In genomic region chr11:1460396-1460795, GRCh38 we compare ENCODE assay signal across 16 cellular contexts. TPM values are rescaled to one million over a fixed set of nuclear protein-coding genes. Genes with fewer than 3 reads are reported as not detected.
DNase-seq lines count a peak whose midpoint lies in the region; ATAC-seq, FAIRE-seq and TF ChIP-seq lines count a peak whose summit lies in the region.
"Had no signal": no experiment of that assay in that cellular context is flagged by ENCODE, and none has a peak within 500 bp of the region (broad histone marks: within the 10 kb centered on the region; RNA-seq: fewer than 3 reads in every experiment).

No MANE protein-coding gene starts in this region.

- no peak overlapping the region for H3K9ac ChIP-seq in kidney (ENCODE audit: low read length in 2 of 2)
- H3K9ac ChIP-seq in rectal smooth muscle tissue (ENCODE audit: low read length), result no peak overlapping the region

- FAIRE-seq in kidney (lab: Jason Lieb, UNC), result no peak
- FAIRE-seq: A204.1, RCC 7860 had no signal

- H3K79me2 ChIP-seq in osteoblast (ENCODE audit: insufficient read depth, low read length), result no peaks in the 10 kb centered on the region
- H3K79me2 ChIP-seq: hepatocyte had no signal

- intact Hi-C loops in Right ventricle myocardium inferior (cut with DNase I) (no loop called here), cardiac septum (cut with DNase I) (no loop called here), kidney (cut with DNase I) (no loop called here)

- no peaks in the 10 kb centered on the region for H3K36me3 ChIP-seq in kidney (ENCODE audit: control insufficient read depth in 1 of 2, insufficient read depth in 2 of 2, low read length in 2 of 2)
- H3K36me3 ChIP-seq in rectal smooth muscle tissue (ENCODE audit: control insufficient read depth, insufficient read depth, low read length), result no peaks in the 10 kb centered on the region
- no peaks in the 10 kb centered on the region for H3K36me3 ChIP-seq in osteoblast (ENCODE audit: insufficient read depth, low read length)

- no peak overlapping the region for H3K27ac ChIP-seq in kidney (ENCODE audit: low read depth in 2 of 2, low read length in 2 of 2)
- H3K27ac ChIP-seq in rectal smooth muscle tissue (ENCODE audit: low read depth, low read length), result peak overlapping the region; percentile 97
- H3K27ac ChIP-seq in osteoblast (ENCODE audit: low read depth, low read length), result no peak overlapping the region
- H3K27ac ChIP-seq: hepatocyte had no signal

- no peaks in the 10 kb centered on the region for H4K20me1 ChIP-seq in osteoblast (ENCODE audit: insufficient read depth, low read length)

- H3K27me3 ChIP-seq in rectal smooth muscle tissue (ENCODE audit: control insufficient read depth, insufficient read depth, low read length) (no peaks in the 10 kb centered on the region), osteoblast (ENCODE audit: insufficient read depth, low read length) (peaks cover 6% of the 10 kb centered on the region)
- H3K27me3 ChIP-seq: hepatocyte had no signal

- no peak overlapping the region for H3K4me2 ChIP-seq in osteoblast (ENCODE audit: insufficient read depth, low read length)
- H3K4me2 ChIP-seq: hepatocyte had no signal

- no peak for TF ChIP-seq CTCF in kidney (IDR thresholded peaks at IDR 0.05; ENCODE audit: borderline replicate concordance, extremely low read depth, insufficient read depth)
- TF ChIP-seq CTCF in osteoblast (IDR thresholded peaks at IDR 0.05; ENCODE audit: extremely low read depth, low read depth, low read length), result no peak

- H3K4me3 ChIP-seq in kidney (ENCODE audit: low read length in 2 of 2) (no peak overlapping the region), rectal smooth muscle tissue (ENCODE audit: low read length) (peak overlapping the region; percentile 15), osteoblast (ENCODE audit: insufficient read depth, low read length) (no peak overlapping the region)
- H3K4me3 ChIP-seq: hepatocyte had no signal

- H3K4me1 ChIP-seq in kidney (ENCODE audit: control insufficient read depth in 1 of 2, insufficient read depth in 1 of 2, low read depth in 1 of 2, low read length in 2 of 2), result no peaks in the 10 kb centered on the region
- peaks cover 20% of the 10 kb centered on the region for H3K4me1 ChIP-seq in rectal smooth muscle tissue (ENCODE audit: control insufficient read depth, insufficient read depth, low read length)
- no peaks in the 10 kb centered on the region for H3K4me1 ChIP-seq in osteoblast (ENCODE audit: insufficient read depth, low read length)

- no peak for DNase-seq in Right ventricle myocardium inferior (ENCODE audit: missing footprints)
- no peak for DNase-seq in cardiac septum (ENCODE audit: low spot score)
- DNase-seq in kidney, result peak; percentile 90
- no peak for DNase-seq in osteoblast (ENCODE audit: insufficient read length, low spot score, missing footprints)
- no peak for DNase-seq in glomerular visceral epithelial cell (ENCODE audit: extremely low spot score)
- DNase-seq in SKM-1 (lab: John Stamatoyannopoulos, UW; ENCODE audit: unreplicated experiment), result no peak
- DNase-seq: activated CD4-positive, alpha-beta T cell treated with anti-CD3 and anti-CD28 coated beads for 36 hours; activated T-cell treated with anti-CD3 and anti-CD28 coated beads, Interleukin-2, amount 50 U/mL, for 48 hours; NCI-H524; stimulated activated naive CD4-positive, alpha-beta T cell; T-helper 17 cell had no signal

- H3K9me3 ChIP-seq in kidney (ENCODE audit: control insufficient read depth in 1 of 2, low read length in 2 of 2), result no peaks in the 10 kb centered on the region
- no peaks in the 10 kb centered on the region for H3K9me3 ChIP-seq in osteoblast (ENCODE audit: low read depth, low read length)

- ATAC-seq in Right ventricle myocardium inferior, result peak; percentile 35
- no peak for ATAC-seq in GM19467 (IDR thresholded peaks at IDR 0.05; ENCODE audit: unreplicated experiment)
- ATAC-seq: activated CD4-positive, alpha-beta T cell treated with anti-CD3 and anti-CD28 coated beads for 36 hours; T-helper 17 cell had no signal

- H2AFZ ChIP-seq in osteoblast (ENCODE audit: low read length), result no peak overlapping the region
- H2AFZ ChIP-seq: hepatocyte had no signal

RNA-seq across cellular contexts. Expression of gene MOB2, which starts 26.2 kb away (rescaled TPM):
- total RNA-seq in Right ventricle myocardium inferior (48.7 TPM), cardiac septum (48.5 TPM), kidney (51.7 TPM), osteoblast (28.2 and 29.8 TPM in 2 replicates)
- 50.7 TPM for polyA plus RNA-seq in kidney (ENCODE audit: insufficient read depth, low read depth, low replicate concordance)
